Comparison of ENCODE assay signal across 23 cellular contexts in genomic region chr9:75974006-75974766, GRCh38.
DNase-seq lines count a peak whose midpoint lies in the region; ATAC-seq and TF ChIP-seq lines count a peak whose summit lies in the region.
"Had no signal": no experiment of that assay in that cellular context is flagged by ENCODE, and none has a peak within 500 bp of the region (broad histone marks: within the 10 kb centered on the region; RNA-seq: fewer than 3 reads in every experiment).

No MANE protein-coding gene starts in this region.

- no peak overlapping the region for H3K9ac ChIP-seq in endodermal cell (ENCODE audit: extremely low read depth, low read length, poor library complexity, severe bottlenecking)
- H3K9ac ChIP-seq: GM23248 had no signal

- peaks cover 31% of the 10 kb centered on the region for H3K27me3 Mint-ChIP-seq in endodermal cell (ENCODE audit: insufficient read depth)
- H3K27me3 Mint-ChIP-seq: activated naive CD8-positive, alpha-beta T cell treated with anti-CD3 and anti-CD28 coated beads, Interleukin-2, amount 50 U/mL, for 24 hours had no signal

- no peak overlapping the region for H3K27ac Mint-ChIP-seq in endodermal cell
- H3K27ac Mint-ChIP-seq: activated naive CD8-positive, alpha-beta T cell treated with anti-CD3 and anti-CD28 coated beads, Interleukin-2, amount 50 U/mL, for 24 hours; stimulated activated effector memory CD8-positive, alpha-beta T cell treated with anti-CD3 and anti-CD28 coated beads, Interleukin-12 subunit alpha, Interleukin-12 subunit beta, amount 100 ng/mL, for 72 hours; T-helper 1 cell treated with Interleukin-12 subunit alpha and Interleukin-12 subunit beta and Interleukin-4 antibody, amounts not matched to agents 30 μg/mL and 1 μg/mL, for 36 hours had no signal

- peaks cover 2% of the 10 kb centered on the region for H3K36me3 Mint-ChIP-seq in endodermal cell (ENCODE audit: low read depth)
- H3K36me3 Mint-ChIP-seq: stimulated activated effector memory CD8-positive, alpha-beta T cell treated with anti-CD3 and anti-CD28 coated beads, Interleukin-12 subunit alpha, Interleukin-12 subunit beta, amount 100 ng/mL, for 72 hours had no signal

- H3K9me3 Mint-ChIP-seq in endodermal cell = peaks cover 20% of the 10 kb centered on the region
- H3K9me3 Mint-ChIP-seq: stimulated activated effector memory CD8-positive, alpha-beta T cell treated with anti-CD3 and anti-CD28 coated beads, Interleukin-12 subunit alpha, Interleukin-12 subunit beta, amount 100 ng/mL, for 72 hours had no signal

- no peak for TF ChIP-seq CTCF in HEK293 (tag by site-specific recombination; IDR thresholded peaks at IDR 0.05)
- no peak for TF ChIP-seq CTCF in endodermal cell (conservative IDR thresholded peaks at IDR 0.05)

- H3K4me1 ChIP-seq in HEK293 (ENCODE audit: control insufficient read depth, insufficient read depth, low read length) (peaks cover 8% of the 10 kb centered on the region; the same call in 1 of the 2 replicates), endodermal cell (ENCODE audit: control insufficient read depth, insufficient read depth, low read length) (no peaks in the 10 kb centered on the region), neuron (ENCODE audit: insufficient read depth, low read length) (peaks cover 22% of the 10 kb centered on the region)

- DNase-seq in AG20443 (ENCODE audit: low spot score) (peak; percentile 34), endodermal cell (no peak), medulla oblongata (ENCODE audit: extremely low spot score) (no peak), A172 (ENCODE audit: low spot score) (no peak)
- DNase-seq: ACHN; activated gamma-delta T cell treated with Interleukin-2 at 50 U/mL for 16 hours; activated naive CD8-positive, alpha-beta T cell treated with anti-CD3 and anti-CD28 coated beads, Interleukin-2, amount 50 U/mL, for 24 hours; activated T-cell treated with anti-CD3 and anti-CD28 coated beads, Interleukin-2, amount 50 U/mL, for 1 hour; cortex of kidney; GM23248; Kasumi-1; NCI-H1694 treated with DMSO at 0.1 percent for 48 hours; NCI-H2171; NCI-H524; occipital lobe had no signal

- H3K36me3 ChIP-seq in HEK293 (ENCODE audit: control insufficient read depth in 2 of 2, insufficient read depth in 1 of 2, low read length in 2 of 2) (no peaks in the 10 kb centered on the region), endodermal cell (ENCODE audit: control insufficient read depth, insufficient read depth, low read length) (no peaks in the 10 kb centered on the region), neuron (ENCODE audit: insufficient read depth, low read length) (no peaks in the 10 kb centered on the region)

- peak overlapping the region; percentile 23 for H2AFZ ChIP-seq in neuron (ENCODE audit: low read depth, low read length)
- H2AFZ ChIP-seq: GM23248 had no signal

- ATAC-seq in GM21529 (IDR thresholded peaks at IDR 0.05; ENCODE audit: unreplicated experiment) = no peak
- no peak for ATAC-seq in GM21723 (IDR thresholded peaks at IDR 0.05; ENCODE audit: unreplicated experiment)
- ATAC-seq: activated naive CD8-positive, alpha-beta T cell treated with anti-CD3 and anti-CD28 coated beads, Interleukin-2, amount 50 U/mL, for 24 hours; stimulated activated effector memory CD8-positive, alpha-beta T cell treated with anti-CD3 and anti-CD28 coated beads, Interleukin-12 subunit alpha, Interleukin-12 subunit beta, amount 100 ng/mL, for 72 hours had no signal

- peaks cover 8% of the 10 kb centered on the region for H3K27me3 ChIP-seq in endodermal cell (ENCODE audit: control insufficient read depth, insufficient read depth, low read length, poor library complexity, severe bottlenecking)
- no peaks in the 10 kb centered on the region for H3K27me3 ChIP-seq in neuron (ENCODE audit: insufficient read depth, low read length)

- peaks cover 7% of the 10 kb centered on the region for H3K4me1 Mint-ChIP-seq in endodermal cell
- H3K4me1 Mint-ChIP-seq: stimulated activated effector memory CD8-positive, alpha-beta T cell treated with anti-CD3 and anti-CD28 coated beads, Interleukin-12 subunit alpha, Interleukin-12 subunit beta, amount 100 ng/mL, for 72 hours had no signal

- no peak overlapping the region for H3K4me3 ChIP-seq in HEK293 (ENCODE audit: low read depth, low read length)
- H3K4me3 ChIP-seq in endodermal cell (ENCODE audit: low read length) = no peak overlapping the region
- no peak overlapping the region for H3K4me3 ChIP-seq in neuron (ENCODE audit: low read length)
- H3K4me3 ChIP-seq: GM23248, lung, SK-N-MC had no signal

- WGBS in endodermal cell (ENCODE audit: insufficient coverage in 1 of 2, insufficient read length in 1 of 2), 2 experiments = 92 to 93% methylated on average over 6 to 17 of the region's 17 CpGs

- H3K4me3 Mint-ChIP-seq in endodermal cell = no peak overlapping the region
- H3K4me3 Mint-ChIP-seq: activated naive CD8-positive, alpha-beta T cell treated with anti-CD3 and anti-CD28 coated beads, Interleukin-2, amount 50 U/mL, for 24 hours; stimulated activated effector memory CD8-positive, alpha-beta T cell treated with anti-CD3 and anti-CD28 coated beads, Interleukin-12 subunit alpha, Interleukin-12 subunit beta, amount 100 ng/mL, for 72 hours; T-helper 1 cell treated with Interleukin-12 subunit alpha and Interleukin-12 subunit beta and Interleukin-4 antibody, amounts not matched to agents 30 μg/mL and 1 μg/mL, for 36 hours had no signal

- POLR2A ChIA-PET in HEK293 (lab: Yijun Ruan, JAX) = no interaction called here

- H3K27ac ChIP-seq in HEK293 (ENCODE audit: extremely low read depth, low read depth, low read length) (no peak overlapping the region), endodermal cell (ENCODE audit: low read depth, low read length) (peak overlapping the region; percentile 9)
- H3K27ac ChIP-seq: GM23248, SK-N-MC had no signal

- no peaks in the 10 kb centered on the region for H3K9me3 ChIP-seq in HEK293 (ENCODE audit: control insufficient read depth, insufficient read depth, low read depth, low read length)
- H3K9me3 ChIP-seq in endodermal cell (ENCODE audit: control insufficient read depth, low read length) = no peaks in the 10 kb centered on the region
- no peaks in the 10 kb centered on the region for H3K9me3 ChIP-seq in neuron (ENCODE audit: low read length)

- CTCF ChIA-PET in HEK293 (lab: Yijun Ruan, JAX) = interaction anchor here (1.1 to 1.2 kb wide), 2 partner anchors 9 to 328 kb away, joined by 3 to 5 read pairs; no protein-coding TSS in a partner anchor

TF ChIP-seq in HEK293, 187 proteins besides CTCF, POLR2A, EP300 and RAD21:
- TF ChIP-seq ZNF350 (tag by site-specific recombination; IDR thresholded peaks at IDR 0.05) = no peak
- TF ChIP-seq ZNF692 (tag by site-specific recombination; IDR thresholded peaks at IDR 0.05) = peak; percentile 80
TF ChIP-seq in HEK293: peak in this region for 1.
